In genomic region chr14:31886161-31886835, GRCh38 we compare ENCODE assay signal across 27 cellular contexts.
"Had no signal": no experiment of that assay in that cellular context is flagged by ENCODE, and none has a peak within 500 bp of the region (broad histone marks: within the 10 kb centered on the region; RNA-seq: fewer than 3 reads in every experiment).

No MANE protein-coding gene starts in this region.

- FAIRE-seq: endothelial cell of umbilical vein, keratinocyte had no signal

- H3K27ac ChIP-seq: coronary artery, gastrocnemius medialis, neutrophil, ovary, psoas muscle, tibial nerve, WERI-Rb-1 had no signal

- H3K27me3 ChIP-seq: gastrocnemius medialis, neutrophil, ovary, tibial nerve had no signal

- DNase-seq: activated CD4-positive, alpha-beta T cell treated with anti-CD3 and anti-CD28 coated beads for 48 hours; activated CD4-positive, alpha-beta T cell treated with anti-CD3 and anti-CD28 coated beads, Interleukin-2, amount 50 U/mL, for 48 hours; activated CD8-positive, alpha-beta memory T cell treated with anti-CD3 and anti-CD28 coated beads for 24 hours; activated effector memory CD4-positive, alpha-beta T cell treated with anti-CD3 and anti-CD28 coated beads, Interleukin-2, amount 50 U/mL, for 16 hours; activated naive CD4-positive, alpha-beta T cell treated with anti-CD3 and anti-CD28 coated beads for 36 hours; activated naive CD8-positive, alpha-beta T cell treated with anti-CD3 and anti-CD28 coated beads, Interleukin-2, amount 10 ng/mL, durations not matched to agents 7 days and 5 days; activated T-cell treated with anti-CD3 and anti-CD28 coated beads, Interleukin-2, amount 50 U/mL, for 1 hour; amniotic stem cell; gastrocnemius medialis; hippocampal formation; left colon; mammary epithelial cell; naive B cell; nephron progenitor cell; ovary; psoas muscle; stimulated activated CD4-positive, alpha-beta T cell treated with anti-CD3 and anti-CD28 coated beads, Interleukin-15, amount 100 ng/mL, for 24 hours; stimulated activated CD4-positive, alpha-beta T cell treated with anti-CD3 and anti-CD28 coated beads, Interleukin-2, amount 100 ng/mL, for 24 hours; stimulated activated naive CD4-positive, alpha-beta T cell; T-helper 17 cell; T1000; WERI-Rb-1 had no signal

- H3K4me3 ChIP-seq: coronary artery, gastrocnemius medialis, ovary, psoas muscle, tibial nerve had no signal

- H3K36me3 ChIP-seq: gastrocnemius medialis, neutrophil, ovary, tibial nerve, WERI-Rb-1 had no signal
